ENCODE assay signal across 1 cellular context in the genomic region with DNA sequence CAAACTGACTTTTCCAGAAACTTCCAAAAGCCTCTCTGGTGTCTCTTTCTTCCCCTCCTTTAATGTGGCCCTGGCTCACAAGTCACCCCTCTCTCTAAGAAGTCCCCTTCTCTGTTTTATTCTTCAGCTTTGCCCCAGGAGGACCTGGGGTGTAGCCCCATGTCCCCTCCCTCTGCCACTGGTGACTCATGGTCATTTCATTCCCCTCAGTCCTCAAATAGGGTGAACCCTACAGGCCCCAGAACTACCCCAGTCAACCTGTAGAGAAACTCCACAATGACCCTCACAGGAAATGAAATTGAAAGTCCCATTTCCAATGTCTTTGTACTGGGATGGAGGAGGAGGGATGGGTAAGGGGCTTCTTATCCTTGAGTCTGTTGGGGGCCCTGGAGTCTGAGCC.
TF ChIP-seq lines count a peak whose summit lies in the region.

No MANE protein-coding gene starts in this region.

TF ChIP-seq in K562, 482 proteins besides CTCF, POLR2A, EP300 and RAD21:
- TF ChIP-seq DPF2 (IDR thresholded peaks at IDR 0.05) (0 out of 2 replicates have a peak, but pooled peaks have one; percentile 15), ARID3B (CRISPR knock-in tag; IDR thresholded peaks at IDR 0.05; ENCODE audit: borderline replicate concordance) (no peak), JUND (IDR thresholded peaks at IDR 0.05; ENCODE audit: borderline replicate concordance, low read depth, low read length) (peak; percentile 30; the same call in 1 of the 2 replicates), JUND (tag; IDR thresholded peaks at IDR 0.05; ENCODE audit: borderline replicate concordance, low read depth, low read length) (no peak), ZNF217 (CRISPR knock-in tag; IDR thresholded peaks at IDR 0.05) (no peak), FOSL1 (tag; conservative IDR thresholded peaks at IDR 0.05) (peak; percentile 59; the same call in 1 of the 2 replicates), ZNF76 (CRISPR knock-in tag; IDR thresholded peaks at IDR 0.05; ENCODE audit: borderline replicate concordance) (no peak)
- TF ChIP-seq, protein P1, sequence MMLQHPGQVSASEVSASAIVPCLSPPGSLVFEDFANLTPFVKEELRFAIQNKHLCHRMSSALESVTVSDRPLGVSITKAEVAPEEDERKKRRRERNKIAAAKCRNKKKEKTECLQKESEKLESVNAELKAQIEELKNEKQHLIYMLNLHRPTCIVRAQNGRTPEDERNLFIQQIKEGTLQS (IDR thresholded peaks at IDR 0.05) = peak; percentile 48; the same call in 1 of the 2 replicates
- TF ChIP-seq, protein P1 (CRISPR knock-in tag; conservative IDR thresholded peaks at IDR 0.05) = no peak
- TF ChIP-seq, protein P2, sequence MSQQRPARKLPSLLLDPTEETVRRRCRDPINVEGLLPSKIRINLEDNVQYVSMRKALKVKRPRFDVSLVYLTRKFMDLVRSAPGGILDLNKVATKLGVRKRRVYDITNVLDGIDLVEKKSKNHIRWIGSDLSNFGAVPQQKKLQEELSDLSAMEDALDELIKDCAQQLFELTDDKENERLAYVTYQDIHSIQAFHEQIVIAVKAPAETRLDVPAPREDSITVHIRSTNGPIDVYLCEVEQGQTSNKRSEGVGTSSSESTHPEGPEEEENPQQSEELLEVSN (IDR thresholded peaks at IDR 0.05; ENCODE audit: borderline replicate concordance in 1 of 2, extremely low read depth in 1 of 2, insufficient read depth in 1 of 2, insufficient read length in 1 of 2, low read depth in 1 of 2, low read length in 1 of 2, poor library complexity in 1 of 2, severe bottlenecking in 1 of 2) = no peak
